Comparison of ENCODE assay signal across 22 cellular contexts in the genomic region with DNA sequence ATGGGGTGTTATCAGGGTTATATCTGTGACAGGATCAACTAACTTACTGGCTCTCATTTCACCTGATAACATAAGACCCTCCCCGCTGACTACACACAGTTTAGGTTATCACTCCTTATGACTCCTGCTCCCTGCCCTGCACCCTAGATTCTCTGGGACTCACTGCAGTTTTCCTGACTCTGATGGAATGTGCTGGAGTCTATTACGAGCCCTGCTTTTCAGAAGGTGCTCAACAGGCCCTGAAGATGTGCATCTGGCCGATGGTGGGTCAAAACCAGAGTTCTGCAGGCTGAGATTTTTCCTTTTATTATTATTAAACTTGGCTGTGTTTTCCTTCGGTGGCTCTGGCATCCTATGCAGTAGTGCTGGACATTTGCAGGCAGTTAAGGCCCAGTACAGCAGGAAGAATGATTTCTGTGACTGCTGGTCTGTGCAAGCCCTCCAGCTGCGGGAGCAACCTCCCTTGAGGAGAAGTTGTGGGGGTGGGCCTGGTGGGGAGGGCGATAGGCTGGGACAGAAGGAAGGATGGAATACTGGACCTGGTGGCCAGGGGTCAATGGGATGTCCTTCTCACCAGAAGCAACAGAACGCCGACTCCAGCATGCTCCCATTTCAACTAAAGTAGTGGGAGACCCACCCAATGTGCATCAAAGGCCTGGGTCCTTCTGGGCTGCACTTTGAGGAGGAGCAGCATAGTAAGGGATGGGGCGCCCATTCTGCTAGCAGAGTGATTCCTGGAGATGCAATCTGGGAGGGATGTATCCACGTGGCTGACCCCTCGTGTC. TPM values are rescaled to one million over a fixed set of nuclear protein-coding genes. Genes with fewer than 3 reads are reported as not detected.
DNase-seq lines count a peak whose midpoint lies in the region; ATAC-seq, FAIRE-seq and TF ChIP-seq lines count a peak whose summit lies in the region.
"Had no signal": no experiment of that assay in that cellular context is flagged by ENCODE, and none has a peak within 500 bp of the region (broad histone marks: within the 10 kb centered on the region; RNA-seq: fewer than 3 reads in every experiment).

No MANE protein-coding gene starts in this region.

- intact Hi-C loops in K562 (cut with micrococcal nuclease): no loop called here
- intact Hi-C loops in CD4-positive, alpha-beta T cell (cut with DNase I, micrococcal nuclease): no loop called here

- no peak for TF ChIP-seq RAD21 in K562 (CRISPR knock-in tag; conservative IDR thresholded peaks at IDR 0.05 in 1 of 2, IDR thresholded peaks at IDR 0.05 in 1 of 2)

- DNase-seq in MM.1S: no peak
- DNase-seq in K562 (ENCODE audit: extremely low read depth in 1 of 4, low spot score in 3 of 4): no peak
- no peak for DNase-seq in cortex of kidney (lab: John Stamatoyannopoulos, UW)
- no peak for DNase-seq in medulla oblongata (ENCODE audit: extremely low spot score)
- no peak for DNase-seq in CD4-positive, alpha-beta T cell
- DNase-seq: 8988T; ACHN; AML-193; BE2C; Caco-2; CD8-positive, alpha-beta T cell; DMS153; DND-41; GM23248; HCEC 1CT had no signal

- H2AFZ ChIP-seq in MM.1S (ENCODE audit: low read length) (no peak overlapping the region), K562 (ENCODE audit: low read depth, low read length) (peak overlapping the region; percentile 78; the same call in 1 of the 2 replicates)
- H2AFZ ChIP-seq: GM23248 had no signal

- H4K20me1 ChIP-seq in MM.1S (ENCODE audit: insufficient read depth, low read length): no peaks in the 10 kb centered on the region
- no peaks in the 10 kb centered on the region for H4K20me1 ChIP-seq in K562 (replicated peaks; ENCODE audit: control insufficient read depth, insufficient read depth, low read length)
- H4K20me1 ChIP-seq: BLaER1 treated with 17β-estradiol and CSF1 and Interleukin-3, amounts not matched to agents 10 nM and 100 nM had no signal

- no peaks in the 10 kb centered on the region for H3K4me1 Mint-ChIP-seq in CD4-positive, alpha-beta T cell (ENCODE audit: low read depth)

- CTCF ChIA-PET in K562 (lab: Yijun Ruan, JAX; ENCODE audit: low intra/inter-chr PET ratio): no interaction called here
- CTCF ChIA-PET in CD4-positive, alpha-beta T cell (lab: Charles Lee): interaction anchor here (0.6 kb wide), 1 partner anchor 13 kb away, joined by 3 read pairs; no protein-coding TSS in a partner anchor

- H3K27ac ChIP-seq in MM.1S (ENCODE audit: low read length): peak overlapping the region; percentile 20; the same call in 1 of the 2 replicates
- H3K27ac ChIP-seq in K562 (ENCODE audit: extremely low read depth, low read depth, low read length): no peak overlapping the region; the same call in 2 of the 3 replicates
- H3K27ac ChIP-seq in gastroesophageal sphincter: peak overlapping the region in 3 of 4 donors; percentile 82 to 85 (median 85)
- H3K27ac ChIP-seq in stomach smooth muscle (ENCODE audit: low read length): peak overlapping the region; percentile 53
- no peak overlapping the region for H3K27ac ChIP-seq in CD4-positive, alpha-beta T cell (ENCODE audit: low read depth, low read length)
- H3K27ac ChIP-seq: A549; BLaER1 treated with 17β-estradiol and CSF1 and Interleukin-3, amounts not matched to agents 10 nM and 100 nM; GM23248 had no signal

- H3K79me2 ChIP-seq in MM.1S (ENCODE audit: low read length) (no peaks in the 10 kb centered on the region), K562 (ENCODE audit: control insufficient read depth, insufficient read depth, low read length) (no peaks in the 10 kb centered on the region)

- H3K4me1 ChIP-seq in MM.1S (ENCODE audit: low read length): 0 out of 2 replicates have a peak, but pooled peaks cover 8% of the 10 kb centered on the region
- H3K4me1 ChIP-seq in K562 (replicated peaks in 1 of 2; ENCODE audit: control insufficient read depth in 2 of 2, insufficient read depth in 2 of 2, low read length in 2 of 2): peaks cover 0 to 13% of the 10 kb centered on the region in 2 experiments; a peak in 2 of 5 replicates
- H3K4me1 ChIP-seq in gastroesophageal sphincter: peaks cover 0 to 97% (median 0%) of the 10 kb centered on the region in 3 donors
- H3K4me1 ChIP-seq in stomach smooth muscle (ENCODE audit: control insufficient read depth, insufficient read depth, low read length): peaks cover 55% of the 10 kb centered on the region
- H3K4me1 ChIP-seq: A549, BE2C, Caco-2 had no signal

- ATAC-seq in K562 (no peak), gastroesophageal sphincter (no peak), GM19455 (IDR thresholded peaks at IDR 0.05; ENCODE audit: unreplicated experiment) (no peak)
- no peak for ATAC-seq in CD4-positive, alpha-beta T cell (ENCODE audit: poor library complexity)
- ATAC-seq: A549; CD8-positive, alpha-beta T cell had no signal

- BruUV-seq in K562 (replicated peaks; lab: Mats Ljungman, UMichigan): no TSS peak

- TF ChIP-seq CTCF in MM.1S (IDR thresholded peaks at IDR 0.05; ENCODE audit: low read length) (no peak), K562 (IDR thresholded peaks at IDR 0.05 in 2 of 3, conservative IDR thresholded peaks at IDR 0.05 in 1 of 3; ENCODE audit: insufficient read depth in 2 of 3, low read depth in 1 of 3, low read length in 3 of 3) (no peak), gastroesophageal sphincter (IDR thresholded peaks at IDR 0.05) (no peak)
- no peak for TF ChIP-seq CTCF in CD4-positive, alpha-beta T cell (IDR thresholded peaks at IDR 0.05)

- H3K27me3 Mint-ChIP-seq in CD4-positive, alpha-beta T cell: peaks cover 18% of the 10 kb centered on the region

- H3K4me3 ChIP-seq in MM.1S (ENCODE audit: low read length) (no peak overlapping the region), K562 (no peak overlapping the region), gastroesophageal sphincter (no peak overlapping the region), stomach smooth muscle (ENCODE audit: low read length in 2 of 2) (no peak overlapping the region)
- H3K4me3 ChIP-seq: A549; BLaER1 treated with 17β-estradiol and CSF1 and Interleukin-3, amounts not matched to agents 10 nM and 100 nM; GM23248 had no signal

- POLR2A ChIA-PET in K562 (lab: Yijun Ruan, JAX): no interaction called here
- POLR2A ChIA-PET in CD4-positive, alpha-beta T cell (lab: Charles Lee): no interaction called here

- H3K9me2 ChIP-seq in MM.1S (replicated peaks; ENCODE audit: insufficient read depth, low read length): no peaks in the 10 kb centered on the region

- WGBS in K562 (ENCODE audit: insufficient coverage, low coverage, missing lambda C conversion rate): 4% methylated on average over 10 of the region's 11 CpGs
- 80 to 98% methylated on average over 1 to 5 of the region's 11 CpGs for WGBS in gastroesophageal sphincter (ENCODE audit: low coverage in 1 of 2), 2 donors

- H3K9ac ChIP-seq in MM.1S (ENCODE audit: low read length): no peak overlapping the region
- H3K9ac ChIP-seq in K562 (ENCODE audit: insufficient read depth in 1 of 2, low read depth in 2 of 2, low read length in 2 of 2): no peak overlapping the region; a peak in 1 of 4 replicates
- H3K9ac ChIP-seq in stomach smooth muscle (ENCODE audit: low read length in 2 of 2): no peak overlapping the region
- H3K9ac ChIP-seq: BLaER1 treated with 17β-estradiol and CSF1 and Interleukin-3, amounts not matched to agents 10 nM and 100 nM; GM23248 had no signal

- no peaks in the 10 kb centered on the region for H3K36me3 Mint-ChIP-seq in CD4-positive, alpha-beta T cell (ENCODE audit: low read depth)
- H3K36me3 Mint-ChIP-seq: CD8-positive, alpha-beta T cell had no signal

- H3K36me3 ChIP-seq in MM.1S (replicated peaks; ENCODE audit: insufficient read depth, low read length) (no peaks in the 10 kb centered on the region), K562 (ENCODE audit: control insufficient read depth, insufficient read depth, low read length) (no peaks in the 10 kb centered on the region), gastroesophageal sphincter (peaks cover 0 to 19% of the 10 kb centered on the region in 2 donors), stomach smooth muscle (ENCODE audit: control insufficient read depth in 2 of 2, insufficient read depth in 2 of 2, low read length in 2 of 2) (peaks cover 3 to 7% of the 10 kb centered on the region in 2 donors)
- H3K36me3 ChIP-seq: BE2C had no signal

- no peak overlapping the region for H3K4me3 Mint-ChIP-seq in CD4-positive, alpha-beta T cell
- H3K4me3 Mint-ChIP-seq: CD8-positive, alpha-beta T cell had no signal

- TF ChIP-seq EP300 in K562 (IDR thresholded peaks at IDR 0.05; ENCODE audit: low read length) (no peak), gastroesophageal sphincter (IDR thresholded peaks at IDR 0.05) (no peak)

- no peaks in the 10 kb centered on the region for H3K9me1 ChIP-seq in K562 (ENCODE audit: control insufficient read depth, insufficient read depth, low read length)

- TF ChIP-seq POLR2A in K562 (conservative IDR thresholded peaks at IDR 0.05): no peak
- no peak for TF ChIP-seq POLR2A in gastroesophageal sphincter (IDR thresholded peaks at IDR 0.05)

- H3K9me3 ChIP-seq in MM.1S (replicated peaks; ENCODE audit: insufficient read depth, low read length) (no peaks in the 10 kb centered on the region), K562 (replicated peaks; ENCODE audit: control insufficient read depth, insufficient read depth, low read depth, low read length) (no peaks in the 10 kb centered on the region), gastroesophageal sphincter (no peaks in the 10 kb centered on the region), stomach smooth muscle (ENCODE audit: control insufficient read depth in 2 of 2, low read length in 2 of 2) (no peaks in the 10 kb centered on the region)
- no peaks in the 10 kb centered on the region for H3K9me3 ChIP-seq in CD4-positive, alpha-beta T cell (ENCODE audit: control insufficient read depth, low read length)
- H3K9me3 ChIP-seq: A549; BE2C; BLaER1 treated with 17β-estradiol and CSF1 and Interleukin-3, amounts not matched to agents 10 nM and 100 nM; Caco-2 had no signal

- no peak for FAIRE-seq in K562 (lab: Jason Lieb, UNC)
- FAIRE-seq: A549, G401.6, GM12892 had no signal

- H3K27ac Mint-ChIP-seq in CD4-positive, alpha-beta T cell: no peak overlapping the region
- H3K27ac Mint-ChIP-seq: CD8-positive, alpha-beta T cell had no signal

- H3K9me3 Mint-ChIP-seq in CD4-positive, alpha-beta T cell: no peaks in the 10 kb centered on the region
- H3K9me3 Mint-ChIP-seq: CD8-positive, alpha-beta T cell had no signal

- no peaks in the 10 kb centered on the region for H3K27me3 ChIP-seq in MM.1S (replicated peaks; ENCODE audit: insufficient read depth, low read length)
- H3K27me3 ChIP-seq in K562 (ENCODE audit: control insufficient read depth in 2 of 2, insufficient read depth in 2 of 2, low read length in 2 of 2): peaks cover 5 to 35% of the 10 kb centered on the region in 2 experiments; a peak in 4 of 5 replicates
- H3K27me3 ChIP-seq in gastroesophageal sphincter: no peaks in the 10 kb centered on the region
- H3K27me3 ChIP-seq in stomach smooth muscle (ENCODE audit: control insufficient read depth in 1 of 2, insufficient read depth in 2 of 2, low read length in 2 of 2): no peaks in the 10 kb centered on the region
- peaks cover 7% of the 10 kb centered on the region for H3K27me3 ChIP-seq in CD4-positive, alpha-beta T cell (ENCODE audit: control insufficient read depth, insufficient read depth, low read length)
- H3K27me3 ChIP-seq: BE2C had no signal

- H3K4me2 ChIP-seq in MM.1S (ENCODE audit: low read depth, low read length) (no peak overlapping the region), K562 (ENCODE audit: insufficient read depth, low read length) (peak overlapping the region; percentile 51)
- H3K4me2 ChIP-seq: A549 had no signal

- in situ Hi-C loops in K562 (cut with MboI): no loop called here

- H3F3A ChIP-seq in MM.1S (ENCODE audit: insufficient read depth, low read length): no peaks in the 10 kb centered on the region

RNA-seq across cellular contexts. Expression of a gene that starts 11.0 kb away (rescaled TPM):
- total RNA-seq in K562 (2011; cell fraction: chromatin; rRNA removed; ENCODE audit: low replicate concordance): 0.25 TPM in 1 of 2 replicates, not detected in the other
- 0.33 and 1.3 TPM in 2 replicates for total RNA-seq in K562 (2011; cell fraction: nucleolus; rRNA removed)
- 0.51 and 0.69 TPM in 2 replicates for total RNA-seq in K562 (2011; cell fraction: nucleoplasm; rRNA removed)
- not detected in 2 replicates for total RNA-seq in K562 (2014; rRNA removed)
- not detected in 2 replicates for total RNA-seq in K562 (2014; rRNA removed; fragmentation: Illumina TruSeq; extraction: Trizol)
- not detected in 2 replicates for total RNA-seq in K562 (2015; rRNA removed; fragmentation: Illumina TruSeq; extraction: Trizol)
- 0.31 and 0.36 TPM in 2 replicates for total RNA-seq in K562 (2021)
- not detected in 2 replicates for polyA plus RNA-seq in K562 (2011; rRNA removed)
- 0.06 and 0.16 TPM in 2 replicates for polyA plus RNA-seq in K562 (2011; cell fraction: cytosol; rRNA removed)
- 0.10 TPM in 1 of 2 replicates, not detected in the other for polyA plus RNA-seq in K562 (2011; cell fraction: nucleus; rRNA removed)
- 0.60 and 1.3 TPM in 2 replicates for polyA plus RNA-seq in K562 (2012)
- 0.10 and 0.12 TPM in 2 replicates for polyA plus RNA-seq in K562 (2014; fragmentation: Illumina TruSeq; extraction: Trizol)
- not detected for polyA plus RNA-seq in K562 (2014; fragmentation: Nextera tagmentation; extraction: Ambion mirVana)
- polyA plus RNA-seq in K562 (2014; rRNA removed): 0.23 and 0.24 TPM in 2 replicates
- not detected in 2 replicates for polyA minus RNA-seq in K562 (2011; rRNA and poly(A)+ RNA removed)
- polyA minus RNA-seq in K562 (2011; cell fraction: cytosol; rRNA and poly(A)+ RNA removed): not detected in 2 replicates
- not detected in 2 replicates for polyA minus RNA-seq in K562 (2011; cell fraction: nucleus; rRNA and poly(A)+ RNA removed)
- total RNA-seq in gastroesophageal sphincter: 100 to 1,000 TPM; 199 to 801 (median 448) TPM
- total RNA-seq in CD4-positive, alpha-beta T cell: not detected
- total RNA-seq: CD8-positive, alpha-beta T cell had no signal
- polyA plus RNA-seq: A549 had no signal

Comparison
In these comparisons a context has a peak if more than half of its experiments do, and no peak if none do; other contexts are left out.
1. H3K27ac ChIP-seq: peak in MM.1S (single experiment), gastroesophageal sphincter (3 of 4) and stomach smooth muscle (single experiment); none in K562 (single experiment) and CD4-positive, alpha-beta T cell (single experiment).
2. RNA of a gene that starts 11.0 kb away (total RNA-seq): 199 to 801 TPM in gastroesophageal sphincter; 0.25 to 1.3 TPM in K562 and not detected in CD4-positive, alpha-beta T cell; every median in the first group is over 10 times any median in the second.